ENCODE assay signal across 29 cellular contexts in the genomic region with DNA sequence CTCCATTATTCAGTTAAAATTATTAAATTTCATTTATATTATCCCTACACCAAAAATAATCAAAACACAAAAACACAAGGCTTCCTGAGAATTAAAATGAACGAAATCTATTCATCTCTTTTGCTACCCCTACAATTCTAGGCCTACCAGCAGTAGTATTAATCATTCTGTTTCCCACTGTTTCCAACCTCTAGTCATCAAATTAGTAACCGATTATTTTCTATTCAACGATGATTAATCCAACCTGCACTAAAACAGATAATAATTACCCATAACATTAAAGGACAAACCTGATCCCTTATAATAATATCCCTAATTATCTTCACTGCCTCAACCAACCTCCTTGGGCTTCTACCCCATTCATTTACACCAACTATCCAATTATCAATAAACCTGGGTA.
"Had no signal": no experiment of that assay in that cellular context is flagged by ENCODE, and none has a peak within 500 bp of the region (broad histone marks: within the 10 kb centered on the region; RNA-seq: fewer than 3 reads in every experiment).

No MANE protein-coding gene starts in this region.

- FAIRE-seq: astrocyte, bronchial epithelial cell had no signal

- DNase-seq: activated effector memory CD4-positive, alpha-beta T cell treated with anti-CD3 and anti-CD28 coated beads, Interleukin-2, amount 50 U/mL, for 16 hours; activated effector memory CD4-positive, alpha-beta T cell treated with Interleukin-2 at 50 U/mL for 16 hours; activated gamma-delta T cell; activated gamma-delta T cell treated with Interleukin-2 at 50 U/mL for 16 hours; activated naive CD4-positive, alpha-beta T cell; activated naive CD4-positive, alpha-beta T cell treated with anti-CD3 and anti-CD28 coated beads for 36 hours; activated naive CD4-positive, alpha-beta T cell treated with anti-CD3 and anti-CD28 coated beads, Interleukin-2, amount 10 ng/mL, durations not matched to agents 7 days and 5 days; activated naive CD4-positive, alpha-beta T cell treated with anti-CD3 and anti-CD28 coated beads, Interleukin-2, amount 50 U/mL, for 16 hours; activated naive CD4-positive, alpha-beta T cell treated with Interleukin-2 at 50 U/mL for 16 hours; activated naive CD8-positive, alpha-beta T cell treated with anti-CD3 and anti-CD28 coated beads for 36 hours; activated naive CD8-positive, alpha-beta T cell treated with anti-CD3 and anti-CD28 coated beads, Interleukin-2, amount 10 ng/mL, durations not matched to agents 7 days and 5 days; activated naive CD8-positive, alpha-beta T cell treated with anti-CD3 and anti-CD28 coated beads, Interleukin-2, amount 50 U/mL, for 24 hours; activated T-cell treated with anti-CD3 and anti-CD28 coated beads for 4 hours; activated T-cell treated with anti-CD3 and anti-CD28 coated beads, Interleukin-2, amount 50 U/mL, for 1 hour; activated T-cell treated with anti-CD3 and anti-CD28 coated beads, Interleukin-2, amount 50 U/mL, for 24 hours; activated T-cell treated with anti-CD3 and anti-CD28 coated beads, Interleukin-2, amount 50 U/mL, for 4 hours; activated T-cell treated with anti-CD3 and anti-CD28 coated beads, Interleukin-2, amount 50 U/mL, for 48 hours; activated T-cell treated with anti-CD3 and anti-CD28 coated beads, Interleukin-2, amount 50 U/mL, for 72 hours; adrenal gland; amniotic stem cell; amygdala; anterior cingulate cortex; body of pancreas; brain microvascular endothelial cell; caudate nucleus; central memory CD4-positive, alpha-beta T cell; cerebellar nuclear complex had no signal
